Comparison of ENCODE assay signal across 20 cellular contexts in genomic region chr1:187203257-187203656, GRCh38.
DNase-seq lines count a peak whose midpoint lies in the region; ATAC-seq and TF ChIP-seq lines count a peak whose summit lies in the region.
"Had no signal": no experiment of that assay in that cellular context is flagged by ENCODE, and none has a peak within 500 bp of the region (broad histone marks: within the 10 kb centered on the region; RNA-seq: fewer than 3 reads in every experiment).

No MANE protein-coding gene starts in this region.

- no peaks in the 10 kb centered on the region for H3K4me1 ChIP-seq in mesenchymal stem cell (ENCODE audit: control insufficient read depth, insufficient read depth, low read depth, low read length)
- H3K4me1 ChIP-seq: heart right ventricle, left ventricle myocardium inferior had no signal

- intact Hi-C loops in left ventricle myocardium superior (cut with micrococcal nuclease) = no loop called here

- ATAC-seq in left ventricle myocardium superior = no peak
- ATAC-seq: activated T-cell treated with anti-CD3 and anti-CD28 coated beads, Interleukin-2, amount 50 U/mL, for 4 hours; effector memory CD8-positive, alpha-beta T cell; heart right ventricle; naive thymus-derived CD8-positive, alpha-beta T cell had no signal

- H3K23ac ChIP-seq in mesenchymal stem cell (ENCODE audit: low read length in 2 of 2) = no peak overlapping the region

- H3K9ac ChIP-seq in mesenchymal stem cell (ENCODE audit: low read length) = no peak overlapping the region

- H2AFZ ChIP-seq in mesenchymal stem cell (ENCODE audit: low read depth, low read length) = no peak overlapping the region

- H4K8ac ChIP-seq in mesenchymal stem cell (ENCODE audit: low read length) = no peak overlapping the region

- H3K4me3 ChIP-seq in brain microvascular endothelial cell (ENCODE audit: low read depth, low read length) = no peak overlapping the region
- no peak overlapping the region for H3K4me3 ChIP-seq in mesenchymal stem cell (ENCODE audit: insufficient read depth in 1 of 2, low read depth in 1 of 2, low read length in 2 of 2)
- H3K4me3 ChIP-seq: heart right ventricle, left ventricle myocardium inferior had no signal

- H2BK5ac ChIP-seq in mesenchymal stem cell (ENCODE audit: low read depth, low read length, poor library complexity, severe bottlenecking) = no peak overlapping the region

- H3K27ac ChIP-seq in brain microvascular endothelial cell (no peak overlapping the region), mesenchymal stem cell (ENCODE audit: low read length, poor library complexity, severe bottlenecking) (no peak overlapping the region)
- H3K27ac ChIP-seq: heart right ventricle, left ventricle myocardium inferior had no signal

- no peak overlapping the region for H3K4ac ChIP-seq in mesenchymal stem cell (ENCODE audit: low read depth in 1 of 2, low read length in 2 of 2)

- no peak overlapping the region for H2BK12ac ChIP-seq in mesenchymal stem cell (ENCODE audit: low read length in 2 of 2)

- no peak overlapping the region for H3K14ac ChIP-seq in mesenchymal stem cell (ENCODE audit: low read length in 2 of 2)

- peak; percentile 85 for DNase-seq in ELR (ENCODE audit: low read depth)
- peak; percentile 69 for DNase-seq in NCI-H226
- peak; percentile 12 for DNase-seq in brain microvascular endothelial cell
- DNase-seq in mesenchymal stem cell = peak; percentile 15
- no peak for DNase-seq in C1 segment of cervical spinal cord (lab: John Stamatoyannopoulos, UW)
- no peak for DNase-seq in left ventricle myocardium superior
- DNase-seq in hepatic stellate cell (ENCODE audit: low spot score) = no peak
- no peak for DNase-seq in NCI-H524 (lab: John Stamatoyannopoulos, UW)
- DNase-seq: activated CD4-positive, alpha-beta T cell treated with anti-CD3 and anti-CD28 coated beads for 4 hours; activated T-cell treated with anti-CD3 and anti-CD28 coated beads, Interleukin-2, amount 50 U/mL, for 4 hours; aorta; effector memory CD8-positive, alpha-beta T cell; heart right ventricle; left ventricle myocardium inferior; naive thymus-derived CD8-positive, alpha-beta T cell; NCI-H1092 treated with DMSO at 0.1 percent for 48 hours; retina; stimulated activated CD4-positive, alpha-beta T cell treated with anti-CD3 and anti-CD28 coated beads, Interleukin-4, amount 100 ng/mL, for 24 hours; stimulated activated naive CD4-positive, alpha-beta T cell; T-helper 1 cell had no signal

- TF ChIP-seq CTCF in brain microvascular endothelial cell (IDR thresholded peaks at IDR 0.05; ENCODE audit: low read depth, low read length, missing control alignments) = no peak

- no peak overlapping the region for H3K18ac ChIP-seq in mesenchymal stem cell (ENCODE audit: low read depth in 1 of 2, low read length in 2 of 2)

- no peaks in the 10 kb centered on the region for H3K36me3 ChIP-seq in brain microvascular endothelial cell (replicated peaks)
- H3K36me3 ChIP-seq in mesenchymal stem cell (ENCODE audit: control insufficient read depth in 1 of 2, insufficient read depth in 2 of 2, low read depth in 1 of 2, low read length in 2 of 2) = no peaks in the 10 kb centered on the region
- H3K36me3 ChIP-seq: heart right ventricle, left ventricle myocardium inferior had no signal

- no peaks in the 10 kb centered on the region for H3K27me3 ChIP-seq in brain microvascular endothelial cell (replicated peaks)
- no peaks in the 10 kb centered on the region for H3K27me3 ChIP-seq in mesenchymal stem cell (ENCODE audit: control insufficient read depth in 1 of 2, insufficient read depth in 1 of 2, low read length in 2 of 2)
- H3K27me3 ChIP-seq: heart right ventricle had no signal

- in situ Hi-C loops in brain microvascular endothelial cell (cut with HindIII; ENCODE audit: low pct_ligation_motif_present, low sequenced_read_pairs) = no loop called here

- no peaks in the 10 kb centered on the region for H3K9me3 ChIP-seq in mesenchymal stem cell (ENCODE audit: control insufficient read depth, low read length)
- H3K9me3 ChIP-seq: heart right ventricle, left ventricle myocardium inferior had no signal

- H2BK15ac ChIP-seq in mesenchymal stem cell (ENCODE audit: low read depth, poor library complexity, severe bottlenecking) = no peak overlapping the region

- H4K91ac ChIP-seq in mesenchymal stem cell (ENCODE audit: low read length) = no peak overlapping the region

- no peak overlapping the region for H3K4me2 ChIP-seq in mesenchymal stem cell (ENCODE audit: low read length, poor library complexity, severe bottlenecking)

- H2AK5ac ChIP-seq in mesenchymal stem cell (ENCODE audit: low read length, severe bottlenecking) = no peak overlapping the region

- 79% methylated on average over 5 of the region's 5 CpGs for WGBS in mesenchymal stem cell

- no peaks in the 10 kb centered on the region for H3K79me1 ChIP-seq in mesenchymal stem cell (replicated peaks; ENCODE audit: low read length, poor library complexity, severe bottlenecking)

- no peak overlapping the region for H2BK120ac ChIP-seq in mesenchymal stem cell (ENCODE audit: low read depth, low read length)

Comparison
In these comparisons a context has a peak if more than half of its experiments do, and no peak if none do; other contexts are left out.
1. DNase-seq: peak in ELR (single experiment), NCI-H226 (single experiment), brain microvascular endothelial cell (single experiment) and mesenchymal stem cell (single experiment); none in C1 segment of cervical spinal cord (0 of 14), left ventricle myocardium superior (single experiment), hepatic stellate cell (single experiment) and NCI-H524 (0 of 2).